1 cellular context compared by ENCODE assay signal in genomic region chr12:86838264-86838663, GRCh38.
TF ChIP-seq lines count a peak whose summit lies in the region.

No MANE protein-coding gene starts in this region.

TF ChIP-seq in K562, 482 proteins besides CTCF, POLR2A, EP300 and RAD21 (continued from another document):
- TF ChIP-seq MBD1 (CRISPR knock-in tag; IDR thresholded peaks at IDR 0.05) = no peak
- no peak for TF ChIP-seq ZNF77 (CRISPR knock-in tag; IDR thresholded peaks at IDR 0.05)
- no peak for TF ChIP-seq NCOR1 (IDR thresholded peaks at IDR 0.05)
- TF ChIP-seq MAFK (IDR thresholded peaks at IDR 0.05; ENCODE audit: low read length) = peak; percentile 91
- no peak for TF ChIP-seq HEY1 (CRISPR knock-in tag; IDR thresholded peaks at IDR 0.05; ENCODE audit: borderline replicate concordance)
- no peak for TF ChIP-seq NFRKB (IDR thresholded peaks at IDR 0.05; ENCODE audit: low read depth)
- no peak for TF ChIP-seq RFX5 (IDR thresholded peaks at IDR 0.05; ENCODE audit: low read depth, low read length)
- no peak for TF ChIP-seq TBP (optimal IDR thresholded peaks at IDR 0.05; ENCODE audit: low read depth, low read length)
- no peak for TF ChIP-seq HMGXB4 (CRISPR knock-in tag; IDR thresholded peaks at IDR 0.05)
- TF ChIP-seq MYNN (IDR thresholded peaks at IDR 0.05) = no peak
- no peak for TF ChIP-seq MYNN (CRISPR knock-in tag; IDR thresholded peaks at IDR 0.05)
